Comparison of ENCODE assay signal across 2 cellular contexts in genomic region chr1:113226118-113226517, GRCh38.
TF ChIP-seq lines count a peak whose summit lies in the region.

No MANE protein-coding gene starts in this region.

TF ChIP-seq in WTC11, 78 proteins besides CTCF, POLR2A, EP300 and RAD21 (continued from another document):
- TF ChIP-seq ELF4 (CRISPR knock-in tag; IDR thresholded peaks at IDR 0.05; ENCODE audit: low read depth) (no peak), OVOL2 (CRISPR knock-in tag; IDR thresholded peaks at IDR 0.05; ENCODE audit: borderline replicate concordance) (no peak), ZNF425 (CRISPR knock-in tag; conservative IDR thresholded peaks at IDR 0.05) (no peak), ZBTB21 (CRISPR knock-in tag; IDR thresholded peaks at IDR 0.05; ENCODE audit: borderline replicate concordance) (no peak), ZNF532 (CRISPR knock-in tag; IDR thresholded peaks at IDR 0.05; ENCODE audit: borderline replicate concordance) (no peak), MXD4 (CRISPR knock-in tag; IDR thresholded peaks at IDR 0.05; ENCODE audit: borderline replicate concordance) (no peak), ZNF138 (CRISPR knock-in tag; conservative IDR thresholded peaks at IDR 0.05) (no peak), USF2 (CRISPR knock-in tag; IDR thresholded peaks at IDR 0.05) (no peak), ZBTB43 (CRISPR knock-in tag; IDR thresholded peaks at IDR 0.05) (no peak)

TF ChIP-seq in SK-N-SH, 30 proteins besides CTCF, POLR2A, EP300 and RAD21 (continued from another document):
- TF ChIP-seq ZBTB33 (IDR thresholded peaks at IDR 0.05; ENCODE audit: borderline replicate concordance, low read depth) (no peak), REST (IDR thresholded peaks at IDR 0.05; ENCODE audit: low read depth, low read length) (no peak), RXRA (IDR thresholded peaks at IDR 0.05; ENCODE audit: borderline replicate concordance, low read depth) (no peak), RCOR1 (IDR thresholded peaks at IDR 0.05; ENCODE audit: low read length) (no peak)
TF ChIP-seq in SK-N-SH: peak in this region for 0.
